Comparison of ENCODE assay signal across 19 cellular contexts in the genomic region with DNA sequence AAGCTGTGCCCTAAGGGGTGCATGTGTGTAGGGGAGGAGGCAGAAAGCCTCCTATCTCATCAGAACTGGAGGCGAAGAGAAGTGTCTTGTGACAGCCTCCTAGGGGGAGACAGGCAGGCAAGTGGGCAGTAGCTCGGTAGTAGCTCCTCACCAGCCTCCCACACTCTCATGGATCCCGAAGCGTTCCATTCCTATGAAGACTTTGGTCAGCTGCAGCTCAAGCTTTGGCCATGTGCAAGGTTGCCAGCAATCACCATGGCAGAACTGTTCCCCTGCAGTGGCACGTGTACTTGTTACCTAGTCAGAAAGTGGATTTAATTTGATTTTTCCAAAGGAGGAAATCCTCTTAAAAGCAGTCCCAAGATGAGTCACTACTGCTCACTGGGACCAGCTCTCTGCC. TPM values are rescaled to one million over a fixed set of nuclear protein-coding genes. Genes with fewer than 3 reads are reported as not detected.
A peak's percentile ranks its signal among the peaks of the same experiment; 100 is the strongest.
DNase-seq lines count a peak whose midpoint lies in the region; ATAC-seq and TF ChIP-seq lines count a peak whose summit lies in the region.
"Had no signal": no experiment of that assay in that cellular context is flagged by ENCODE, and none has a peak within 500 bp of the region (broad histone marks: within the 10 kb centered on the region; RNA-seq: fewer than 3 reads in every experiment).

No MANE protein-coding gene starts in this region.

- no peak overlapping the region for H2AFZ ChIP-seq in neural progenitor cell (replicated peaks)

- CTCF ChIA-PET in Panc1 (lab: Charles Lee) = interaction anchor here (0.6 to 0.7 kb wide), 2 partner anchors 57 to 1528 kb away, joined by 4 to 5 read pairs; no protein-coding TSS in a partner anchor
- CTCF ChIA-PET in WTC11 (lab: Charles Lee) = interaction anchor here (0.8 to 1.3 kb wide), 3 partner anchors 16 to 61 kb away, joined by 3 to 10 read pairs (median 3); no protein-coding TSS in a partner anchor
- CTCF ChIA-PET in naive thymus-derived CD4-positive, alpha-beta T cell (lab: Charles Lee) = interaction anchor here (0.6 kb wide), 1 partner anchor 144 kb away, joined by 5 read pairs; no protein-coding TSS in a partner anchor

- H3K9ac ChIP-seq in neural progenitor cell = no peak overlapping the region

- POLR2A ChIA-PET in Panc1 (lab: Charles Lee) = interaction anchor here (0.6 kb wide), 1 partner anchor 22 kb away, joined by 3 read pairs; no protein-coding TSS in a partner anchor
- POLR2A ChIA-PET in WTC11 (lab: Charles Lee) = no interaction called here
- POLR2A ChIA-PET in naive thymus-derived CD4-positive, alpha-beta T cell (lab: Charles Lee) = interaction anchor here (0.6 to 1.4 kb wide), 3 partner anchors 13 to 106 kb away, joined by 3 to 4 read pairs (median 3); no protein-coding TSS in a partner anchor

- ATAC-seq in Panc1 (peak; percentile 14; the same call in 1 of the 2 replicates), WTC11 (no peak)
- ATAC-seq in naive thymus-derived CD4-positive, alpha-beta T cell = no peak

- no peak for TF ChIP-seq CTCF in Panc1 (IDR thresholded peaks at IDR 0.05)
- TF ChIP-seq CTCF in brain (conservative IDR thresholded peaks at IDR 0.05) = no peak
- no peak for TF ChIP-seq CTCF in neural progenitor cell (IDR thresholded peaks at IDR 0.05)
- TF ChIP-seq CTCF in WTC11 (IDR thresholded peaks at IDR 0.05) = no peak

- H3K79me2 ChIP-seq in neural progenitor cell (ENCODE audit: low read depth) = peaks cover 15% of the 10 kb centered on the region

- intact Hi-C loops in Panc1 (cut with micrococcal nuclease; ENCODE audit: unreplicated experiment) = no loop called here
- intact Hi-C loops in naive thymus-derived CD4-positive, alpha-beta T cell (cut with micrococcal nuclease) = no loop called here

- no peak overlapping the region for H3K4me2 ChIP-seq in neural progenitor cell

- H3K4me1 Mint-ChIP-seq in brain (peaks cover 44% of the 10 kb centered on the region), neural progenitor cell (peaks cover 6% of the 10 kb centered on the region), WTC11 (no peaks in the 10 kb centered on the region)
- H3K4me1 Mint-ChIP-seq in naive thymus-derived CD4-positive, alpha-beta T cell = peaks cover 8 to 24% (median 18%) of the 10 kb centered on the region in 7 donors

- H3K27ac ChIP-seq in Panc1 (ENCODE audit: low read length) = no peak overlapping the region
- H3K27ac ChIP-seq in neural progenitor cell = no peak overlapping the region
- H3K27ac ChIP-seq in temporal lobe (ENCODE audit: low read depth, low read length) = peak overlapping the region; percentile 96
- no peak overlapping the region for H3K27ac ChIP-seq in naive thymus-derived CD4-positive, alpha-beta T cell (ENCODE audit: low read depth, low read length)
- H3K27ac ChIP-seq: Peyer's patch, SJSA1 had no signal

- H3K36me3 Mint-ChIP-seq in brain = peaks cover 39% of the 10 kb centered on the region
- peaks cover 29% of the 10 kb centered on the region for H3K36me3 Mint-ChIP-seq in neural progenitor cell
- H3K36me3 Mint-ChIP-seq in WTC11 = peaks cover 35% of the 10 kb centered on the region
- peaks cover 3 to 51% (median 29%) of the 10 kb centered on the region in 5 donors for H3K36me3 Mint-ChIP-seq in naive thymus-derived CD4-positive, alpha-beta T cell

- H3K4me3 ChIP-seq in Panc1 (ENCODE audit: low read depth in 2 of 2, low read length in 2 of 2) = no peak overlapping the region
- no peak overlapping the region for H3K4me3 ChIP-seq in neural progenitor cell
- no peak overlapping the region for H3K4me3 ChIP-seq in naive thymus-derived CD4-positive, alpha-beta T cell (ENCODE audit: low read length)
- H3K4me3 ChIP-seq: MG63, Peyer's patch, SJSA1 had no signal

- DNase-seq in Panc1 (ENCODE audit: low read depth, low spot score) (no peak), neural progenitor cell (ENCODE audit: low spot score) (no peak), WTC11 (ENCODE audit: low spot score) (no peak), NCI-H1048 (lab: John Stamatoyannopoulos, UW) (no peak)
- no peak for DNase-seq in naive thymus-derived CD4-positive, alpha-beta T cell
- DNase-seq in stimulated activated CD4-positive, alpha-beta T cell treated with anti-CD3 and anti-CD28 coated beads, Interleukin-2, amount 100 ng/mL, for 48 hours = no peak
- DNase-seq: BE2C; CD4-positive, CD25-positive, alpha-beta regulatory T cell; EL; GF-D8; MG63; NCI-H1417 treated with DMSO at 0.1 percent for 48 hours; NCI-H187; NCI-H2107; Peyer's patch had no signal

- H3K9me3 ChIP-seq in Panc1 (ENCODE audit: control insufficient read depth, insufficient read depth, low read depth, low read length) (no peaks in the 10 kb centered on the region), neural progenitor cell (ENCODE audit: low read depth) (no peaks in the 10 kb centered on the region)
- no peaks in the 10 kb centered on the region for H3K9me3 ChIP-seq in naive thymus-derived CD4-positive, alpha-beta T cell (ENCODE audit: control insufficient read depth in 2 of 3, low read length in 3 of 3)
- H3K9me3 ChIP-seq: BE2C, MG63, Peyer's patch, SJSA1 had no signal

- H3K27ac Mint-ChIP-seq in brain (peak overlapping the region in 4 of 5 experiments; percentile 84 to 97 (median 94)), neural progenitor cell (peak overlapping the region; percentile 42), WTC11 (no peak overlapping the region)
- peak overlapping the region in 1 of 9 donors; percentile 39 for H3K27ac Mint-ChIP-seq in naive thymus-derived CD4-positive, alpha-beta T cell

- H3K4me3 Mint-ChIP-seq in brain (peak overlapping the region in 3 of 5 experiments; percentile 8 to 55 (median 38)), neural progenitor cell (no peak overlapping the region), WTC11 (no peak overlapping the region)
- H3K4me3 Mint-ChIP-seq in naive thymus-derived CD4-positive, alpha-beta T cell = no peak overlapping the region

- no TSS peak for BruUV-seq in Panc1 (replicated peaks; lab: Mats Ljungman, UMichigan)

- H3K27me3 ChIP-seq in Panc1 (ENCODE audit: control insufficient read depth, insufficient read depth, low read length) (no peaks in the 10 kb centered on the region), neural progenitor cell (no peaks in the 10 kb centered on the region)
- no peaks in the 10 kb centered on the region for H3K27me3 ChIP-seq in naive thymus-derived CD4-positive, alpha-beta T cell (ENCODE audit: control insufficient read depth in 2 of 2, insufficient read depth in 2 of 2, low read length in 2 of 2)
- H3K27me3 ChIP-seq: BE2C, MG63, Peyer's patch, SJSA1 had no signal

- H3F3A ChIP-seq in neural progenitor cell (ENCODE audit: low read depth) = no peaks in the 10 kb centered on the region

- no peaks in the 10 kb centered on the region for H3K4me1 ChIP-seq in Panc1 (ENCODE audit: control insufficient read depth, insufficient read depth, low read length)
- H3K4me1 ChIP-seq in neural progenitor cell = no peaks in the 10 kb centered on the region
- no peaks in the 10 kb centered on the region for H3K4me1 ChIP-seq in naive thymus-derived CD4-positive, alpha-beta T cell (ENCODE audit: control insufficient read depth in 2 of 2, insufficient read depth in 2 of 2, low read length in 2 of 2)
- H3K4me1 ChIP-seq: BE2C, Peyer's patch, SJSA1 had no signal

- in situ Hi-C loops in Panc1 (cut with HindIII; ENCODE audit: low pct_unique_long_range_greater_than_20kb, low sequenced_read_pairs) = no loop called here

- H3K9me3 Mint-ChIP-seq in brain (no peaks in the 10 kb centered on the region), neural progenitor cell (no peaks in the 10 kb centered on the region), WTC11 (no peaks in the 10 kb centered on the region)
- H3K9me3 Mint-ChIP-seq in naive thymus-derived CD4-positive, alpha-beta T cell = no peaks in the 10 kb centered on the region
- H3K9me3 Mint-ChIP-seq: CD4-positive, CD25-positive, alpha-beta regulatory T cell had no signal

- H3K36me3 ChIP-seq in Panc1 (ENCODE audit: control insufficient read depth, insufficient read depth, low read length) (peaks cover 2% of the 10 kb centered on the region; the same call in 1 of the 2 replicates), neural progenitor cell (no peaks in the 10 kb centered on the region)
- H3K36me3 ChIP-seq in naive thymus-derived CD4-positive, alpha-beta T cell (ENCODE audit: control insufficient read depth in 2 of 3, insufficient read depth in 3 of 3, low read length in 3 of 3) = peaks cover 5 to 52% (median 15%) of the 10 kb centered on the region in 3 experiments

- no peaks in the 10 kb centered on the region for H3K27me3 Mint-ChIP-seq in brain
- H3K27me3 Mint-ChIP-seq in neural progenitor cell (ENCODE audit: insufficient read depth, low read depth) = peaks cover 4% of the 10 kb centered on the region
- H3K27me3 Mint-ChIP-seq in WTC11 (ENCODE audit: low read depth) = no peaks in the 10 kb centered on the region
- no peaks in the 10 kb centered on the region for H3K27me3 Mint-ChIP-seq in naive thymus-derived CD4-positive, alpha-beta T cell
- H3K27me3 Mint-ChIP-seq: CD4-positive, CD25-positive, alpha-beta regulatory T cell had no signal

- no peaks in the 10 kb centered on the region for H4K20me1 ChIP-seq in neural progenitor cell (ENCODE audit: low read depth)

RNA-seq across cellular contexts. Expression of a gene that starts 6.7 kb away (rescaled TPM):
- total RNA-seq in Panc1 (2021; ENCODE audit: unreplicated experiment) (55.2 TPM), neural progenitor cell (ENCODE audit: low replicate concordance) (50.8 and 52.8 TPM in 2 replicates), temporal lobe (8.6 TPM), WTC11 (2021) (41.8 to 43.7 TPM (median 41.9 TPM) in 3 replicates)
- 44.5 TPM for polyA plus RNA-seq in Panc1 (2012; ENCODE audit: insufficient read length)
- 36.7 TPM for polyA plus RNA-seq in brain (ENCODE audit: insufficient read depth, low read depth, low replicate concordance)
- total RNA-seq in naive thymus-derived CD4-positive, alpha-beta T cell = 10 to 100 TPM; 11.7 to 46.1 (median 23.0) TPM
- polyA plus RNA-seq in naive thymus-derived CD4-positive, alpha-beta T cell = 10 to 100 TPM; 55.3 to 71.4 TPM

RNA-seq across cellular contexts. Expression of a gene that starts 27.6 kb away (rescaled TPM):
- 413 TPM for total RNA-seq in Panc1 (2021; ENCODE audit: unreplicated experiment)
- polyA plus RNA-seq in Panc1 (2012; ENCODE audit: insufficient read length) = 260 TPM
- 425 TPM for polyA plus RNA-seq in brain (ENCODE audit: insufficient read depth, low read depth, low replicate concordance)
- 209 and 268 TPM in 2 replicates for total RNA-seq in neural progenitor cell (ENCODE audit: low replicate concordance)
- total RNA-seq in temporal lobe = 75.0 TPM
- 383 to 427 TPM (median 419 TPM) in 3 replicates for total RNA-seq in WTC11 (2021)
- 100 to 1,000 TPM; 113 to 195 (median 161) TPM for total RNA-seq in naive thymus-derived CD4-positive, alpha-beta T cell
- 100 to 1,000 TPM; 362 to 478 TPM for polyA plus RNA-seq in naive thymus-derived CD4-positive, alpha-beta T cell

RNA-seq across cellular contexts. Expression of a gene that starts 27.9 kb away (rescaled TPM):
- total RNA-seq in Panc1 (2021; ENCODE audit: unreplicated experiment) (34.9 TPM), neural progenitor cell (ENCODE audit: low replicate concordance) (28.9 and 32.9 TPM in 2 replicates), temporal lobe (29.7 TPM), WTC11 (2021) (31.3 to 34.0 TPM (median 32.8 TPM) in 3 replicates)
- 29.9 TPM for polyA plus RNA-seq in Panc1 (2012; ENCODE audit: insufficient read length)
- polyA plus RNA-seq in brain (ENCODE audit: insufficient read depth, low read depth, low replicate concordance) = 44.3 TPM
- 10 to 100 TPM; 19.5 to 35.7 (median 23.0) TPM for total RNA-seq in naive thymus-derived CD4-positive, alpha-beta T cell
- 1 to 10 TPM; 4.8 to 8.7 TPM for polyA plus RNA-seq in naive thymus-derived CD4-positive, alpha-beta T cell

RNA-seq across cellular contexts. Expression of a gene that starts 31.7 kb away (rescaled TPM):
- total RNA-seq in Panc1 (2021; ENCODE audit: unreplicated experiment) (32.0 TPM), neural progenitor cell (ENCODE audit: low replicate concordance) (4.0 and 15.8 TPM in 2 replicates), temporal lobe (5.9 TPM), WTC11 (2021) (28.6 to 31.3 TPM (median 31.0 TPM) in 3 replicates)
- polyA plus RNA-seq in Panc1 (2012; ENCODE audit: insufficient read length) = 33.7 TPM
- polyA plus RNA-seq in brain (ENCODE audit: insufficient read depth, low read depth, low replicate concordance) = 26.6 TPM
- under 1 TPM in 3 of 5 experiments, not detected in 2; 0.08 to 0.17 (median 0.16) TPM for total RNA-seq in naive thymus-derived CD4-positive, alpha-beta T cell
- polyA plus RNA-seq in naive thymus-derived CD4-positive, alpha-beta T cell = not detected
- total RNA-seq: CD4-positive, CD25-positive, alpha-beta regulatory T cell had no signal

RNA-seq across cellular contexts. Expression of a gene that starts 46.6 kb away (rescaled TPM):
- 10.9 TPM for total RNA-seq in Panc1 (2021; ENCODE audit: unreplicated experiment)
- polyA plus RNA-seq in Panc1 (2012; ENCODE audit: insufficient read length) = 16.6 TPM
- 93.8 TPM for polyA plus RNA-seq in brain (ENCODE audit: insufficient read depth, low read depth, low replicate concordance)
- total RNA-seq in neural progenitor cell (ENCODE audit: low replicate concordance) = 3.5 and 5.0 TPM in 2 replicates
- total RNA-seq in temporal lobe = 16.7 TPM
- total RNA-seq in WTC11 (2021) = 16.7 to 19.4 TPM (median 19.3 TPM) in 3 replicates
- total RNA-seq in naive thymus-derived CD4-positive, alpha-beta T cell = 10 to 100 TPM in 4 of 5 experiments, under 1 TPM in 1; 0.60 to 25.2 (median 14.8) TPM
- polyA plus RNA-seq in naive thymus-derived CD4-positive, alpha-beta T cell = 1 to 10 TPM; 4.8 to 7.0 TPM
- total RNA-seq: LHCN-M2 had no signal

Comparison
In these comparisons a context has a peak if more than half of its experiments do, and no peak if none do; other contexts are left out.
1. H3K4me3 Mint-ChIP-seq: peak in brain (3 of 5); none in neural progenitor cell (single experiment), WTC11 (single experiment) and naive thymus-derived CD4-positive, alpha-beta T cell (0 of 10).